In genomic region chrX:23623797-23624196, GRCh38 we compare ENCODE assay signal across 26 cellular contexts.
"Had no signal": no experiment of that assay in that cellular context is flagged by ENCODE, and none has a peak within 500 bp of the region (broad histone marks: within the 10 kb centered on the region; RNA-seq: fewer than 3 reads in every experiment).

No MANE protein-coding gene starts in this region.

- H3K4me2 ChIP-seq: neural progenitor cell had no signal

- FAIRE-seq: small intestine, urothelium cell line had no signal

- ATAC-seq: naive thymus-derived CD8-positive, alpha-beta T cell; natural killer cell treated with Interleukin-12 subunit alpha and Interleukin-12 subunit beta and Interleukin-15 and Interleukin-18, amount 100 ng/mL, for 72 hours; psoas muscle; right cardiac atrium; right lobe of liver; stimulated activated effector memory CD8-positive, alpha-beta T cell treated with anti-CD3 and anti-CD28 coated beads, Interleukin-12 subunit alpha, Interleukin-12 subunit beta, amount 100 ng/mL, for 72 hours; stimulated activated naive B cell treated with anti-CD40 and anti-IgM and Interleukin-4, amounts not matched to agents 10 μg/mL and 1 μg/mL and 100 μg/mL, for 72 hours had no signal

- DNase-seq: naive thymus-derived CD8-positive, alpha-beta T cell; occipital lobe; ovary; posterior cingulate gyrus; psoas muscle; right cardiac atrium; right lobe of liver; sigmoid colon; small intestine; stimulated activated CD4-positive, alpha-beta T cell treated with anti-CD3 and anti-CD28 coated beads, Interleukin-1b, Interleukin-23, amount 100 ng/mL, for 48 hours; stimulated activated CD4-positive, alpha-beta T cell treated with anti-CD3 and anti-CD28 coated beads, Interleukin-4, amount 100 ng/mL, for 1 hour; stimulated activated CD4-positive, alpha-beta T cell treated with anti-CD3 and anti-CD28 coated beads, Interleukin-4, amount 100 ng/mL, for 4 hours; stimulated activated naive B cell treated with anti-CD40 and anti-IgM and Interleukin-4, amounts not matched to agents 10 μg/mL and 1 μg/mL and 100 μg/mL, for 72 hours; stimulated activated naive CD4-positive, alpha-beta T cell treated with Interleukin-2 at 50 U/mL for 16 hours; stomach; thyroid gland; trophoblast cell; upper lobe of left lung had no signal

- H3K9ac ChIP-seq: neural progenitor cell, parathyroid adenoma had no signal

- H3K9me3 ChIP-seq: ovary, psoas muscle, right lobe of liver, sigmoid colon, stomach, thoracic aorta, thyroid gland, tibial nerve, upper lobe of left lung, vagina had no signal

- H3K4me3 ChIP-seq: neural progenitor cell, ovary, psoas muscle, right lobe of liver, sigmoid colon, stomach, thoracic aorta, thyroid gland, tibial nerve, upper lobe of left lung, vagina had no signal

- H3K27ac ChIP-seq: neural progenitor cell, ovary, parathyroid adenoma, psoas muscle, right lobe of liver, sigmoid colon, stomach, thoracic aorta, thyroid gland, tibial nerve, upper lobe of left lung, vagina had no signal

- H3K4me1 ChIP-seq: neural progenitor cell, parathyroid adenoma, psoas muscle, right lobe of liver, sigmoid colon, stomach, thyroid gland, tibial nerve, upper lobe of left lung, vagina had no signal

- H3K79me2 ChIP-seq: parathyroid adenoma had no signal

- H3K27me3 ChIP-seq: neural progenitor cell, ovary, sigmoid colon, thyroid gland, upper lobe of left lung, vagina had no signal

- H3K36me3 ChIP-seq: neural progenitor cell, ovary, right lobe of liver, sigmoid colon, stomach, thoracic aorta, thyroid gland, tibial nerve, upper lobe of left lung, vagina had no signal

- H2AFZ ChIP-seq: neural progenitor cell, parathyroid adenoma had no signal
